Comparison of ENCODE assay signal across 2 cellular contexts in the genomic region with DNA sequence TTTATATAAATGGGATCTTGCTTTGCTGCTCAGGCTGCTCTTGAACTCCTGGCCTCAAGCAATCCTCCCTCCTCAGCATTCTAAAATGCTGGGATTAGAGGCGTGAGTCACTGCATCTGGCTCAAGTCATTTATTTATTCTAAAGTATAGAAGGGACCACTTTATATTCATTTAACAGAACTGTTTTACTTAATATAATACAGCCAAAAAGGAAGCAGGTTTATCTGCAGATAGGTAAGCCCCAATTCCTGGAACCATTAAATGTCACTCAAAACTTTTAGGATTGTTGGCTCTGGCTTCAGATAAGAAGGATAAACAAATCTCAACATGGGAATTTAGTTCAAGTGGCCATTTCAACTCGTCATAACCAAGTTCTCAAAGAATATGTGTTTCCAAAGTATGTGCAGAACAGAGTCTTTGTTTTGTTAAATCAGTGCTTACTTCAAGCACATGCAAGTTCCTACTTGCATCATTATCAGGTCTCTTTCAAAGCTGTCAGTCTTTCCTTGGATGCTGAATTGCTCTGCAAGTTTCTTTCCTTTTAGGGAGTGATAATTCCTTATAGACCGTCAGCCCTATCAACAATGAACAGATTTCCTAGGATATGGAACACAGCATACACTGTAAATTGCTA.
TF ChIP-seq lines count a peak whose summit lies in the region.

No MANE protein-coding gene starts in this region.

TF ChIP-seq in IMR-90, 13 proteins besides CTCF, POLR2A, EP300 and RAD21:
- TF ChIP-seq CHD1 (IDR thresholded peaks at IDR 0.05; ENCODE audit: low read depth, low read length) (no peak), CEBPB (IDR thresholded peaks at IDR 0.05; ENCODE audit: low read depth, low read length) (no peak), MXI1 (IDR thresholded peaks at IDR 0.05; ENCODE audit: borderline replicate concordance, low read depth, low read length) (no peak), RFX5 (IDR thresholded peaks at IDR 0.05; ENCODE audit: low read depth, low read length) (no peak), MAZ (IDR thresholded peaks at IDR 0.05; ENCODE audit: borderline replicate concordance, low read depth, low read length) (no peak), SMC3 (IDR thresholded peaks at IDR 0.05; ENCODE audit: low read depth, low read length) (no peak), RCOR1 (IDR thresholded peaks at IDR 0.05; ENCODE audit: insufficient replicate concordance, low read length) (no peak), FOS (IDR thresholded peaks at IDR 0.05; ENCODE audit: low read depth, low read length) (no peak), NFE2L2 (IDR thresholded peaks at IDR 0.05; ENCODE audit: low read depth, low read length) (no peak), BHLHE40 (IDR thresholded peaks at IDR 0.05; ENCODE audit: low read depth, low read length) (no peak), MAFK (IDR thresholded peaks at IDR 0.05; ENCODE audit: low read depth, low read length) (no peak)
- TF ChIP-seq, protein P1, sequence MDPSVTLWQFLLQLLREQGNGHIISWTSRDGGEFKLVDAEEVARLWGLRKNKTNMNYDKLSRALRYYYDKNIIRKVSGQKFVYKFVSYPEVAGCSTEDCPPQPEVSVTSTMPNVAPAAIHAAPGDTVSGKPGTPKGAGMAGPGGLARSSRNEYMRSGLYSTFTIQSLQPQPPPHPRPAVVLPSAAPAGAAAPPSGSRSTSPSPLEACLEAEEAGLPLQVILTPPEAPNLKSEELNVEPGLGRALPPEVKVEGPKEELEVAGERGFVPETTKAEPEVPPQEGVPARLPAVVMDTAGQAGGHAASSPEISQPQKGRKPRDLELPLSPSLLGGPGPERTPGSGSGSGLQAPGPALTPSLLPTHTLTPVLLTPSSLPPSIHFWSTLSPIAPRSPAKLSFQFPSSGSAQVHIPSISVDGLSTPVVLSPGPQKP (IDR thresholded peaks at IDR 0.05; ENCODE audit: borderline replicate concordance, low read depth, low read length) = no peak
- TF ChIP-seq, protein P2, sequence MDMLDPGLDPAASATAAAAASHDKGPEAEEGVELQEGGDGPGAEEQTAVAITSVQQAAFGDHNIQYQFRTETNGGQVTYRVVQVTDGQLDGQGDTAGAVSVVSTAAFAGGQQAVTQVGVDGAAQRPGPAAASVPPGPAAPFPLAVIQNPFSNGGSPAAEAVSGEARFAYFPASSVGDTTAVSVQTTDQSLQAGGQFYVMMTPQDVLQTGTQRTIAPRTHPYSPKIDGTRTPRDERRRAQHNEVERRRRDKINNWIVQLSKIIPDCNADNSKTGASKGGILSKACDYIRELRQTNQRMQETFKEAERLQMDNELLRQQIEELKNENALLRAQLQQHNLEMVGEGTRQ (IDR thresholded peaks at IDR 0.05; ENCODE audit: low read depth, low read length) = no peak

TF ChIP-seq in endothelial cell of umbilical vein, 7 proteins besides CTCF, POLR2A, EP300 and RAD21:
- no peak for TF ChIP-seq JUN (IDR thresholded peaks at IDR 0.05; ENCODE audit: borderline replicate concordance, insufficient read depth, insufficient read length, low read depth)
- no peak for TF ChIP-seq MYC (IDR thresholded peaks at IDR 0.05; ENCODE audit: low read depth, low read length)
- TF ChIP-seq GATA2 (IDR thresholded peaks at IDR 0.05; ENCODE audit: insufficient read depth, insufficient read length, low read depth, low read length) = no peak
- TF ChIP-seq, protein P3, sequence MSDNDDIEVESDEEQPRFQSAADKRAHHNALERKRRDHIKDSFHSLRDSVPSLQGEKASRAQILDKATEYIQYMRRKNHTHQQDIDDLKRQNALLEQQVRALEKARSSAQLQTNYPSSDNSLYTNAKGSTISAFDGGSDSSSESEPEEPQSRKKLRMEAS (IDR thresholded peaks at IDR 0.05; ENCODE audit: insufficient read depth, insufficient read length) = no peak
- no peak for TF ChIP-seq POLR2AphosphoS5 (IDR thresholded peaks at IDR 0.05; ENCODE audit: insufficient read depth, low read depth, low read length)
- no peak for TF ChIP-seq FOS (IDR thresholded peaks at IDR 0.05; ENCODE audit: borderline replicate concordance, insufficient read depth, low read length)
- TF ChIP-seq EZH2 (IDR thresholded peaks at IDR 0.05; ENCODE audit: borderline replicate concordance, low read depth, low read length, severe bottlenecking) = no peak
